Comparison of ENCODE assay signal across 1 cellular context in the genomic region with DNA sequence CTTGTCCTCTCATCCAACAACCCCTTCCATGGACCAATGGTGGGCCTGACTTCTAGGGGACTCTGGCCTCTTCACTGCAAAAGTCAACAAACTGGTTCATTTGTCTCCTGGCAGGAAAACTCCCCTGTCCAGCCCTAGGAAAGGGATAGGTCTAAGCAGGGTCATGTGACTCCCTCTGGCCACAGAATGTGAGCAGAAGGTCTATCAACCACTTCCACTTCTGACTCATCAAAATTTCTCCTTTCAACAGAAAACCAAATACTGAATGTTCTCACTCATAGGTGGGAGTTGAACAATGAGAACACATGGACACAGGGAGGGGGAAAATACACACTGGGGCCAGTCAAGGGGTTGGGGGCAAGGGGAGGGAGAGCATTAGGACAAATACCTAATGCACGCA.
TF ChIP-seq lines count a peak whose summit lies in the region.

No MANE protein-coding gene starts in this region.

TF ChIP-seq in HepG2, 621 proteins besides CTCF, POLR2A, EP300 and RAD21 (continued from another document and continues in another):
- TF ChIP-seq, protein P1, sequence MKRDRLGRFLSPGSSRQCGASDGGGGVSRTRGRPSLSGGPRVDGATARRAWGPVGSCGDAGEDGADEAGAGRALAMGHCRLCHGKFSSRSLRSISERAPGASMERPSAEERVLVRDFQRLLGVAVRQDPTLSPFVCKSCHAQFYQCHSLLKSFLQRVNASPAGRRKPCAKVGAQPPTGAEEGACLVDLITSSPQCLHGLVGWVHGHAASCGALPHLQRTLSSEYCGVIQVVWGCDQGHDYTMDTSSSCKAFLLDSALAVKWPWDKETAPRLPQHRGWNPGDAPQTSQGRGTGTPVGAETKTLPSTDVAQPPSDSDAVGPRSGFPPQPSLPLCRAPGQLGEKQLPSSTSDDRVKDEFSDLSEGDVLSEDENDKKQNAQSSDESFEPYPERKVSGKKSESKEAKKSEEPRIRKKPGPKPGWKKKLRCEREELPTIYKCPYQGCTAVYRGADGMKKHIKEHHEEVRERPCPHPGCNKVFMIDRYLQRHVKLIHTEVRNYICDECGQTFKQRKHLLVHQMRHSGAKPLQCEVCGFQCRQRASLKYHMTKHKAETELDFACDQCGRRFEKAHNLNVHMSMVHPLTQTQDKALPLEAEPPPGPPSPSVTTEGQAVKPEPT (CRISPR knock-in tag; IDR thresholded peaks at IDR 0.05; ENCODE audit: low read depth) = no peak
- TF ChIP-seq ZNF12 (CRISPR knock-in tag; IDR thresholded peaks at IDR 0.05) (no peak), SAP130 (CRISPR knock-in tag; IDR thresholded peaks at IDR 0.05; ENCODE audit: low read depth) (no peak), SRSF4 (IDR thresholded peaks at IDR 0.05; ENCODE audit: low read depth, low read length, poor library complexity, severe bottlenecking) (no peak), SIX4 (CRISPR knock-in tag; IDR thresholded peaks at IDR 0.05) (no peak), ARNT (IDR thresholded peaks at IDR 0.05) (no peak), IRX3 (CRISPR knock-in tag; IDR thresholded peaks at IDR 0.05; ENCODE audit: borderline replicate concordance, low read depth) (no peak), GABPA (IDR thresholded peaks at IDR 0.05; ENCODE audit: low read depth, low read length) (no peak), GABPA (CRISPR knock-in tag; IDR thresholded peaks at IDR 0.05; ENCODE audit: low read depth) (0 out of 2 replicates have a peak, but pooled peaks have one; percentile 9), HNF4A (CRISPR knock-in tag; IDR thresholded peaks at IDR 0.05) (peak; percentile 45; the same call in 1 of the 2 replicates), SMC3 (IDR thresholded peaks at IDR 0.05; ENCODE audit: low read length) (no peak), KDM5B (CRISPR knock-in tag; IDR thresholded peaks at IDR 0.05; ENCODE audit: borderline replicate concordance) (no peak), HNRNPH1 (optimal IDR thresholded peaks at IDR 0.05; ENCODE audit: low read depth, low read length) (no peak), TBX2 (CRISPR knock-in tag; IDR thresholded peaks at IDR 0.05; ENCODE audit: borderline replicate concordance) (no peak), ZNF616 (CRISPR knock-in tag; IDR thresholded peaks at IDR 0.05; ENCODE audit: low read depth) (no peak), TBL1XR1 (IDR thresholded peaks at IDR 0.05; ENCODE audit: borderline replicate concordance, low read length, partially characterized antibody) (no peak), HNRNPL (IDR thresholded peaks at IDR 0.05; ENCODE audit: low read depth, low read length) (no peak), MED13 (CRISPR knock-in tag; IDR thresholded peaks at IDR 0.05) (no peak), ZNF747 (CRISPR knock-in tag; IDR thresholded peaks at IDR 0.05; ENCODE audit: borderline replicate concordance) (no peak), SYNCRIP (IDR thresholded peaks at IDR 0.05; ENCODE audit: insufficient read depth, low read depth, low read length) (no peak), CEBPG (CRISPR knock-in tag; IDR thresholded peaks at IDR 0.05) (no peak), NFYC (CRISPR knock-in tag; IDR thresholded peaks at IDR 0.05) (peak; percentile 72), MTF2 (CRISPR knock-in tag; IDR thresholded peaks at IDR 0.05; ENCODE audit: borderline replicate concordance) (no peak), ZNF577 (CRISPR knock-in tag; IDR thresholded peaks at IDR 0.05; ENCODE audit: borderline replicate concordance, low read depth) (no peak), ZSCAN22 (CRISPR knock-in tag; IDR thresholded peaks at IDR 0.05) (no peak), TGIF2 (CRISPR knock-in tag; IDR thresholded peaks at IDR 0.05) (no peak), ZNF674 (CRISPR knock-in tag; IDR thresholded peaks at IDR 0.05; ENCODE audit: low read depth) (no peak), ZNF660 (CRISPR knock-in tag; IDR thresholded peaks at IDR 0.05; ENCODE audit: borderline replicate concordance, low read depth) (no peak), RAD51 (IDR thresholded peaks at IDR 0.05; ENCODE audit: borderline replicate concordance) (peak; percentile 73), ZNF256 (CRISPR knock-in tag; conservative IDR thresholded peaks at IDR 0.05) (no peak), NCOR1 (IDR thresholded peaks at IDR 0.05; ENCODE audit: borderline replicate concordance, low read length) (no peak), MAFK (conservative IDR thresholded peaks at IDR 0.05 in 1 of 2, IDR thresholded peaks at IDR 0.05 in 1 of 2; ENCODE audit: low read length in 2 of 2) (peak; percentile 83 to 84), ZNF841 (CRISPR knock-in tag; IDR thresholded peaks at IDR 0.05; ENCODE audit: borderline replicate concordance) (no peak), RFXAP (CRISPR knock-in tag; IDR thresholded peaks at IDR 0.05; ENCODE audit: borderline replicate concordance) (peak; percentile 53; the same call in 1 of the 2 replicates)
- TF ChIP-seq, protein P2, sequence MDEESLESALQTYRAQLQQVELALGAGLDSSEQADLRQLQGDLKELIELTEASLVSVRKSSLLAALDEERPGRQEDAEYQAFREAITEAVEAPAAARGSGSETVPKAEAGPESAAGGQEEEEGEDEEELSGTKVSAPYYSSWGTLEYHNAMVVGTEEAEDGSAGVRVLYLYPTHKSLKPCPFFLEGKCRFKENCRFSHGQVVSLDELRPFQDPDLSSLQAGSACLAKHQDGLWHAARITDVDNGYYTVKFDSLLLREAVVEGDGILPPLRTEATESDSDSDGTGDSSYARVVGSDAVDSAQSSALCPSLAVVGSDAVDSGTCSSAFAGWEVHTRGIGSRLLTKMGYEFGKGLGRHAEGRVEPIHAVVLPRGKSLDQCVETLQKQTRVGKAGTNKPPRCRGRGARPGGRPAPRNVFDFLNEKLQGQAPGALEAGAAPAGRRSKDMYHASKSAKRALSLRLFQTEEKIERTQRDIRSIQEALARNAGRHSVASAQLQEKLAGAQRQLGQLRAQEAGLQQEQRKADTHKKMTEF (CRISPR knock-in tag; IDR thresholded peaks at IDR 0.05) = no peak
- TF ChIP-seq, protein P3, sequence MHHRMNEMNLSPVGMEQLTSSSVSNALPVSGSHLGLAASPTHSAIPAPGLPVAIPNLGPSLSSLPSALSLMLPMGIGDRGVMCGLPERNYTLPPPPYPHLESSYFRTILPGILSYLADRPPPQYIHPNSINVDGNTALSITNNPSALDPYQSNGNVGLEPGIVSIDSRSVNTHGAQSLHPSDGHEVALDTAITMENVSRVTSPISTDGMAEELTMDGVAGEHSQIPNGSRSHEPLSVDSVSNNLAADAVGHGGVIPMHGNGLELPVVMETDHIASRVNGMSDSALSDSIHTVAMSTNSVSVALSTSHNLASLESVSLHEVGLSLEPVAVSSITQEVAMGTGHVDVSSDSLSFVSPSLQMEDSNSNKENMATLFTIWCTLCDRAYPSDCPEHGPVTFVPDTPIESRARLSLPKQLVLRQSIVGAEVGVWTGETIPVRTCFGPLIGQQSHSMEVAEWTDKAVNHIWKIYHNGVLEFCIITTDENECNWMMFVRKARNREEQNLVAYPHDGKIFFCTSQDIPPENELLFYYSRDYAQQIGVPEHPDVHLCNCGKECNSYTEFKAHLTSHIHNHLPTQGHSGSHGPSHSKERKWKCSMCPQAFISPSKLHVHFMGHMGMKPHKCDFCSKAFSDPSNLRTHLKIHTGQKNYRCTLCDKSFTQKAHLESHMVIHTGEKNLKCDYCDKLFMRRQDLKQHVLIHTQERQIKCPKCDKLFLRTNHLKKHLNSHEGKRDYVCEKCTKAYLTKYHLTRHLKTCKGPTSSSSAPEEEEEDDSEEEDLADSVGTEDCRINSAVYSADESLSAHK (CRISPR knock-in tag; IDR thresholded peaks at IDR 0.05; ENCODE audit: borderline replicate concordance) = no peak
- TF ChIP-seq, protein P4, sequence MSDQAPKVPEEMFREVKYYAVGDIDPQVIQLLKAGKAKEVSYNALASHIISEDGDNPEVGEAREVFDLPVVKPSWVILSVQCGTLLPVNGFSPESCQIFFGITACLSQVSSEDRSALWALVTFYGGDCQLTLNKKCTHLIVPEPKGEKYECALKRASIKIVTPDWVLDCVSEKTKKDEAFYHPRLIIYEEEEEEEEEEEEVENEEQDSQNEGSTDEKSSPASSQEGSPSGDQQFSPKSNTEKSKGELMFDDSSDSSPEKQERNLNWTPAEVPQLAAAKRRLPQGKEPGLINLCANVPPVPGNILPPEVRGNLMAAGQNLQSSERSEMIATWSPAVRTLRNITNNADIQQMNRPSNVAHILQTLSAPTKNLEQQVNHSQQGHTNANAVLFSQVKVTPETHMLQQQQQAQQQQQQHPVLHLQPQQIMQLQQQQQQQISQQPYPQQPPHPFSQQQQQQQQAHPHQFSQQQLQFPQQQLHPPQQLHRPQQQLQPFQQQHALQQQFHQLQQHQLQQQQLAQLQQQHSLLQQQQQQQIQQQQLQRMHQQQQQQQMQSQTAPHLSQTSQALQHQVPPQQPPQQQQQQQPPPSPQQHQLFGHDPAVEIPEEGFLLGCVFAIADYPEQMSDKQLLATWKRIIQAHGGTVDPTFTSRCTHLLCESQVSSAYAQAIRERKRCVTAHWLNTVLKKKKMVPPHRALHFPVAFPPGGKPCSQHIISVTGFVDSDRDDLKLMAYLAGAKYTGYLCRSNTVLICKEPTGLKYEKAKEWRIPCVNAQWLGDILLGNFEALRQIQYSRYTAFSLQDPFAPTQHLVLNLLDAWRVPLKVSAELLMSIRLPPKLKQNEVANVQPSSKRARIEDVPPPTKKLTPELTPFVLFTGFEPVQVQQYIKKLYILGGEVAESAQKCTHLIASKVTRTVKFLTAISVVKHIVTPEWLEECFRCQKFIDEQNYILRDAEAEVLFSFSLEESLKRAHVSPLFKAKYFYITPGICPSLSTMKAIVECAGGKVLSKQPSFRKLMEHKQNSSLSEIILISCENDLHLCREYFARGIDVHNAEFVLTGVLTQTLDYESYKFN (CRISPR knock-in tag; conservative IDR thresholded peaks at IDR 0.05) = peak; percentile 53
- TF ChIP-seq, protein P5, sequence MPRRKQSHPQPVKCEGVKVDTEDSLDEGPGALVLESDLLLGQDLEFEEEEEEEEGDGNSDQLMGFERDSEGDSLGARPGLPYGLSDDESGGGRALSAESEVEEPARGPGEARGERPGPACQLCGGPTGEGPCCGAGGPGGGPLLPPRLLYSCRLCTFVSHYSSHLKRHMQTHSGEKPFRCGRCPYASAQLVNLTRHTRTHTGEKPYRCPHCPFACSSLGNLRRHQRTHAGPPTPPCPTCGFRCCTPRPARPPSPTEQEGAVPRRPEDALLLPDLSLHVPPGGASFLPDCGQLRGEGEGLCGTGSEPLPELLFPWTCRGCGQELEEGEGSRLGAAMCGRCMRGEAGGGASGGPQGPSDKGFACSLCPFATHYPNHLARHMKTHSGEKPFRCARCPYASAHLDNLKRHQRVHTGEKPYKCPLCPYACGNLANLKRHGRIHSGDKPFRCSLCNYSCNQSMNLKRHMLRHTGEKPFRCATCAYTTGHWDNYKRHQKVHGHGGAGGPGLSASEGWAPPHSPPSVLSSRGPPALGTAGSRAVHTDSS (CRISPR knock-in tag; conservative IDR thresholded peaks at IDR 0.05) = no peak
- TF ChIP-seq, protein P6, sequence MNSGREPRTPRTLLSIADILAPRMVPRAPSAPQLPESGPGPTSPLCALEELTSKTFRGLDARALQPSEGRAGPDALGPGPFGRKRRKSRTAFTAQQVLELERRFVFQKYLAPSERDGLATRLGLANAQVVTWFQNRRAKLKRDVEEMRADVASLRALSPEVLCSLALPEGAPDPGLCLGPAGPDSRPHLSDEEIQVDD (CRISPR knock-in tag; IDR thresholded peaks at IDR 0.05; ENCODE audit: borderline replicate concordance) = no peak
- TF ChIP-seq, protein P7, sequence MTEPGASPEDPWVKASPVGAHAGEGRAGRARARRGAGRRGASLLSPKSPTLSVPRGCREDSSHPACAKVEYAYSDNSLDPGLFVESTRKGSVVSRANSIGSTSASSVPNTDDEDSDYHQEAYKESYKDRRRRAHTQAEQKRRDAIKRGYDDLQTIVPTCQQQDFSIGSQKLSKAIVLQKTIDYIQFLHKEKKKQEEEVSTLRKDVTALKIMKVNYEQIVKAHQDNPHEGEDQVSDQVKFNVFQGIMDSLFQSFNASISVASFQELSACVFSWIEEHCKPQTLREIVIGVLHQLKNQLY (CRISPR knock-in tag; IDR thresholded peaks at IDR 0.05) = no peak
- TF ChIP-seq, protein P8, sequence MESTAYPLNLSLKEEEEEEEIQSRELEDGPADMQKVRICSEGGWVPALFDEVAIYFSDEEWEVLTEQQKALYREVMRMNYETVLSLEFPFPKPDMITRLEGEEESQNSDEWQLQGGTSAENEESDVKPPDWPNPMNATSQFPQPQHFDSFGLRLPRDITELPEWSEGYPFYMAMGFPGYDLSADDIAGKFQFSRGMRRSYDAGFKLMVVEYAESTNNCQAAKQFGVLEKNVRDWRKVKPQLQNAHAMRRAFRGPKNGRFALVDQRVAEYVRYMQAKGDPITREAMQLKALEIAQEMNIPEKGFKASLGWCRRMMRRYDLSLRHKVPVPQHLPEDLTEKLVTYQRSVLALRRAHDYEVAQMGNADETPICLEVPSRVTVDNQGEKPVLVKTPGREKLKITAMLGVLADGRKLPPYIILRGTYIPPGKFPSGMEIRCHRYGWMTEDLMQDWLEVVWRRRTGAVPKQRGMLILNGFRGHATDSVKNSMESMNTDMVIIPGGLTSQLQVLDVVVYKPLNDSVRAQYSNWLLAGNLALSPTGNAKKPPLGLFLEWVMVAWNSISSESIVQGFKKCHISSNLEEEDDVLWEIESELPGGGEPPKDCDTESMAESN (CRISPR knock-in tag; conservative IDR thresholded peaks at IDR 0.05) = no peak
- TF ChIP-seq, protein P9, sequence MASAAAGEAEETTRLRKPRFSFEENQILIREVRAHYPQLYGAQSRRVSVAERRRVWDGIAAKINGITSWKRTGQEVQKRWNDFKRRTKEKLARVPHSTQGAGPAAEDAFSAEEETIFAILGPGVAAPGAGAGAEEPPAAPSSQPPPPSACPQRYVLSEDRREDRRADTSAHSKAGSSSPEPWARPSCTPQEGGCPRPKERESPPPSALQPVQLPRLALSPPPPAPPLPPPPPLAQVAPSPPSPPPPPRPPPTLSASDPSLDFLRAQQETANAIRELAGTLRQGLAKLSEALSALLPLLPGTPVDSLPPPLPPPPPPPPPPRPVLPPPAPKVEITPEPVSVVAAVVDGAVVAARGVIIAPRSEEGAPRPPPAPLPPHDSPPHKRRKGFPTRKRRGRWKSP (CRISPR knock-in tag; IDR thresholded peaks at IDR 0.05) = no peak
- TF ChIP-seq, protein P10, sequence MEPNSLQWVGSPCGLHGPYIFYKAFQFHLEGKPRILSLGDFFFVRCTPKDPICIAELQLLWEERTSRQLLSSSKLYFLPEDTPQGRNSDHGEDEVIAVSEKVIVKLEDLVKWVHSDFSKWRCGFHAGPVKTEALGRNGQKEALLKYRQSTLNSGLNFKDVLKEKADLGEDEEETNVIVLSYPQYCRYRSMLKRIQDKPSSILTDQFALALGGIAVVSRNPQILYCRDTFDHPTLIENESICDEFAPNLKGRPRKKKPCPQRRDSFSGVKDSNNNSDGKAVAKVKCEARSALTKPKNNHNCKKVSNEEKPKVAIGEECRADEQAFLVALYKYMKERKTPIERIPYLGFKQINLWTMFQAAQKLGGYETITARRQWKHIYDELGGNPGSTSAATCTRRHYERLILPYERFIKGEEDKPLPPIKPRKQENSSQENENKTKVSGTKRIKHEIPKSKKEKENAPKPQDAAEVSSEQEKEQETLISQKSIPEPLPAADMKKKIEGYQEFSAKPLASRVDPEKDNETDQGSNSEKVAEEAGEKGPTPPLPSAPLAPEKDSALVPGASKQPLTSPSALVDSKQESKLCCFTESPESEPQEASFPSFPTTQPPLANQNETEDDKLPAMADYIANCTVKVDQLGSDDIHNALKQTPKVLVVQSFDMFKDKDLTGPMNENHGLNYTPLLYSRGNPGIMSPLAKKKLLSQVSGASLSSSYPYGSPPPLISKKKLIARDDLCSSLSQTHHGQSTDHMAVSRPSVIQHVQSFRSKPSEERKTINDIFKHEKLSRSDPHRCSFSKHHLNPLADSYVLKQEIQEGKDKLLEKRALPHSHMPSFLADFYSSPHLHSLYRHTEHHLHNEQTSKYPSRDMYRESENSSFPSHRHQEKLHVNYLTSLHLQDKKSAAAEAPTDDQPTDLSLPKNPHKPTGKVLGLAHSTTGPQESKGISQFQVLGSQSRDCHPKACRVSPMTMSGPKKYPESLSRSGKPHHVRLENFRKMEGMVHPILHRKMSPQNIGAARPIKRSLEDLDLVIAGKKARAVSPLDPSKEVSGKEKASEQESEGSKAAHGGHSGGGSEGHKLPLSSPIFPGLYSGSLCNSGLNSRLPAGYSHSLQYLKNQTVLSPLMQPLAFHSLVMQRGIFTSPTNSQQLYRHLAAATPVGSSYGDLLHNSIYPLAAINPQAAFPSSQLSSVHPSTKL (CRISPR knock-in tag; IDR thresholded peaks at IDR 0.05) = no peak
